Comparison of ENCODE assay signal across 1 cellular context in the genomic region with DNA sequence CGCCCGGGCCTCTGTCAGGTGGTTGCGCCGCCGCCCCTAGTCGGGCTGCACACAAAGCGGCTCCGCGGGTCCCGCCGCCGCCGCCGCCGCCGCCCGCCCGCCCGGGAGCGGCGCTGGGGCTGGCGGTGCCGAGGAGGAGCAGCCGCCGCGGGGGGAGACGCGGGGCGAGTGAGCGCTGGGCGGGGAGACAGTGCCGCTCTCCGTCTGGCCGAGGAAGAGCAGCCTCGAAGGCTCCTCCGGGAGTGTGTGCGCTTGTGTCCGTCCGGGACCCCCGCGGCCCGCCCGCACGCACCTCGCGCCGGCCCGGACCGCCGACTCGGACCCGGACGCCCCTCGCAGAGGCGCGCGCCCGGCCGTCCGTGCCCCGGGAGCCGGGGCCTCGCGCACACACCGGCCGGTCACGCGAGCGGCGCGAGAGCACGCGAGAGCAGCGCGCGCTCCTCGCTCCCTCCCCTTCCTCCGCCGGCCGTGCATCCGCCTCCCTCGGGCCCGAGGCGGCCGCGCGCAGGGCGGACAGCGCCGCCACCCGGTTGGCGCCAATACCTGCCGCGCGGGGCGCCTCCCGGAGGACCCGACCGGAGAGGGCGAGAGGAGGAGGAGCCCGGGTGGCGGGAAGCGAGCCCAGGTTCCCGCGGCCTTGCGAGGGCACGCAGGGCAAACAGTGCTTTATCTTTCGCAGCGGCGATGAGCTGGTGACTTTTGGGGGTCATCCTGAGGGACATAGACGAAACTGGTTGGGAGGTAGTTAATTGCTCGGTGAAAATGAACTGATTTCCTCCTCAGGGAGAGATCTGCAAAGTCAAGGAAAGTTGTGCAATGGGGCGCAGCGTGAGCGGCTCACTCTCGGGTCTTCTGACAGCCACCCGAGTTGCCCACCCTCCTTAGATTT.
TF ChIP-seq lines count a peak whose summit lies in the region.

A gene with protein sequence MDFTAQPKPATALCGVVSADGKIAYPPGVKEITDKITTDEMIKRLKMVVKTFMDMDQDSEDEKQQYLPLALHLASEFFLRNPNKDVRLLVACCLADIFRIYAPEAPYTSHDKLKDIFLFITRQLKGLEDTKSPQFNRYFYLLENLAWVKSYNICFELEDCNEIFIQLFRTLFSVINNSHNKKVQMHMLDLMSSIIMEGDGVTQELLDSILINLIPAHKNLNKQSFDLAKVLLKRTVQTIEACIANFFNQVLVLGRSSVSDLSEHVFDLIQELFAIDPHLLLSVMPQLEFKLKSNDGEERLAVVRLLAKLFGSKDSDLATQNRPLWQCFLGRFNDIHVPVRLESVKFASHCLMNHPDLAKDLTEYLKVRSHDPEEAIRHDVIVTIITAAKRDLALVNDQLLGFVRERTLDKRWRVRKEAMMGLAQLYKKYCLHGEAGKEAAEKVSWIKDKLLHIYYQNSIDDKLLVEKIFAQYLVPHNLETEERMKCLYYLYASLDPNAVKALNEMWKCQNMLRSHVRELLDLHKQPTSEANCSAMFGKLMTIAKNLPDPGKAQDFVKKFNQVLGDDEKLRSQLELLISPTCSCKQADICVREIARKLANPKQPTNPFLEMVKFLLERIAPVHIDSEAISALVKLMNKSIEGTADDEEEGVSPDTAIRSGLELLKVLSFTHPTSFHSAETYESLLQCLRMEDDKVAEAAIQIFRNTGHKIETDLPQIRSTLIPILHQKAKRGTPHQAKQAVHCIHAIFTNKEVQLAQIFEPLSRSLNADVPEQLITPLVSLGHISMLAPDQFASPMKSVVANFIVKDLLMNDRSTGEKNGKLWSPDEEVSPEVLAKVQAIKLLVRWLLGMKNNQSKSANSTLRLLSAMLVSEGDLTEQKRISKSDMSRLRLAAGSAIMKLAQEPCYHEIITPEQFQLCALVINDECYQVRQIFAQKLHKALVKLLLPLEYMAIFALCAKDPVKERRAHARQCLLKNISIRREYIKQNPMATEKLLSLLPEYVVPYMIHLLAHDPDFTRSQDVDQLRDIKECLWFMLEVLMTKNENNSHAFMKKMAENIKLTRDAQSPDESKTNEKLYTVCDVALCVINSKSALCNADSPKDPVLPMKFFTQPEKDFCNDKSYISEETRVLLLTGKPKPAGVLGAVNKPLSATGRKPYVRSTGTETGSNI (N-terminal part only) (minus strand): TSS at position 423 of the 889 bp plus-strand sequence. CDS start 1,334 bp downstream, outside the sequence.

TF ChIP-seq in K562, 482 proteins besides CTCF, POLR2A, EP300 and RAD21 (continued from another document and continues in another):
- TF ChIP-seq, protein P1, sequence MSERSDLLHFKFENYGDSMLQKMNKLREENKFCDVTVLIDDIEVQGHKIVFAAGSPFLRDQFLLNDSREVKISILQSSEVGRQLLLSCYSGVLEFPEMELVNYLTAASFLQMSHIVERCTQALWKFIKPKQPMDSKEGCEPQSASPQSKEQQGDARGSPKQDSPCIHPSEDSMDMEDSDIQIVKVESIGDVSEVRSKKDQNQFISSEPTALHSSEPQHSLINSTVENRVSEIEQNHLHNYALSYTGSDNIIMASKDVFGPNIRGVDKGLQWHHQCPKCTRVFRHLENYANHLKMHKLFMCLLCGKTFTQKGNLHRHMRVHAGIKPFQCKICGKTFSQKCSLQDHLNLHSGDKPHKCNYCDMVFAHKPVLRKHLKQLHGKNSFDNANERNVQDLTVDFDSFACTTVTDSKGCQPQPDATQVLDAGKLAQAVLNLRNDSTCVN (CRISPR knock-in tag; IDR thresholded peaks at IDR 0.05): 0 out of 2 replicates have a peak, but pooled peaks have one; percentile 17
- TF ChIP-seq, protein P2, sequence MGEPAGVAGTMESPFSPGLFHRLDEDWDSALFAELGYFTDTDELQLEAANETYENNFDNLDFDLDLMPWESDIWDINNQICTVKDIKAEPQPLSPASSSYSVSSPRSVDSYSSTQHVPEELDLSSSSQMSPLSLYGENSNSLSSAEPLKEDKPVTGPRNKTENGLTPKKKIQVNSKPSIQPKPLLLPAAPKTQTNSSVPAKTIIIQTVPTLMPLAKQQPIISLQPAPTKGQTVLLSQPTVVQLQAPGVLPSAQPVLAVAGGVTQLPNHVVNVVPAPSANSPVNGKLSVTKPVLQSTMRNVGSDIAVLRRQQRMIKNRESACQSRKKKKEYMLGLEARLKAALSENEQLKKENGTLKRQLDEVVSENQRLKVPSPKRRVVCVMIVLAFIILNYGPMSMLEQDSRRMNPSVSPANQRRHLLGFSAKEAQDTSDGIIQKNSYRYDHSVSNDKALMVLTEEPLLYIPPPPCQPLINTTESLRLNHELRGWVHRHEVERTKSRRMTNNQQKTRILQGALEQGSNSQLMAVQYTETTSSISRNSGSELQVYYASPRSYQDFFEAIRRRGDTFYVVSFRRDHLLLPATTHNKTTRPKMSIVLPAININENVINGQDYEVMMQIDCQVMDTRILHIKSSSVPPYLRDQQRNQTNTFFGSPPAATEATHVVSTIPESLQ (CRISPR knock-in tag; IDR thresholded peaks at IDR 0.05): peak; percentile 94
- TF ChIP-seq ATF7 (IDR thresholded peaks at IDR 0.05) (peak; percentile 69; the same call in 1 of the 2 replicates), RBM17 (IDR thresholded peaks at IDR 0.05; ENCODE audit: borderline replicate concordance, low read depth, low read length) (no peak), ZNF124 (CRISPR knock-in tag; IDR thresholded peaks at IDR 0.05) (no peak), IFI16 (CRISPR knock-in tag; IDR thresholded peaks at IDR 0.05) (no peak), ADNP (tag; IDR thresholded peaks at IDR 0.05) (0 out of 2 replicates have a peak, but pooled peaks have one; percentile 38), BRCA1 (IDR thresholded peaks at IDR 0.05) (no peak), BRCA1 (CRISPR knock-in tag; IDR thresholded peaks at IDR 0.05) (no peak), HNRNPH1 (optimal IDR thresholded peaks at IDR 0.05; ENCODE audit: low read depth, low read length) (no peak), NR4A1 (CRISPR knock-in tag; IDR thresholded peaks at IDR 0.05) (0 out of 2 replicates have a peak, but pooled peaks have one; percentile 59), NR4A1 (tag; IDR thresholded peaks at IDR 0.05) (no peak; the same call in 1 of the 2 replicates), NFE2L1 (tag; IDR thresholded peaks at IDR 0.05; ENCODE audit: borderline replicate concordance, low read depth) (no peak), ZNF699 (CRISPR knock-in tag; IDR thresholded peaks at IDR 0.05; ENCODE audit: insufficient replicate concordance) (no peak), ZNF146 (CRISPR knock-in tag; IDR thresholded peaks at IDR 0.05; ENCODE audit: unreplicated experiment) (no peak), SMAD3 (CRISPR knock-in tag; conservative IDR thresholded peaks at IDR 0.05) (0 out of 2 replicates have a peak, but pooled peaks have one; percentile 48), KLF6 (CRISPR knock-in tag; IDR thresholded peaks at IDR 0.05; ENCODE audit: borderline replicate concordance) (no peak), NUFIP1 (IDR thresholded peaks at IDR 0.05; ENCODE audit: partially characterized antibody) (no peak), SMC3 (conservative IDR thresholded peaks at IDR 0.05; ENCODE audit: insufficient read depth, low read depth, low read length) (peak; percentile 57), ZNF586 (CRISPR knock-in tag; conservative IDR thresholded peaks at IDR 0.05) (no peak), L3MBTL2 (IDR thresholded peaks at IDR 0.05) (peak; percentile 96), LARP7 (IDR thresholded peaks at IDR 0.05) (no peak)
- TF ChIP-seq, protein P3, sequence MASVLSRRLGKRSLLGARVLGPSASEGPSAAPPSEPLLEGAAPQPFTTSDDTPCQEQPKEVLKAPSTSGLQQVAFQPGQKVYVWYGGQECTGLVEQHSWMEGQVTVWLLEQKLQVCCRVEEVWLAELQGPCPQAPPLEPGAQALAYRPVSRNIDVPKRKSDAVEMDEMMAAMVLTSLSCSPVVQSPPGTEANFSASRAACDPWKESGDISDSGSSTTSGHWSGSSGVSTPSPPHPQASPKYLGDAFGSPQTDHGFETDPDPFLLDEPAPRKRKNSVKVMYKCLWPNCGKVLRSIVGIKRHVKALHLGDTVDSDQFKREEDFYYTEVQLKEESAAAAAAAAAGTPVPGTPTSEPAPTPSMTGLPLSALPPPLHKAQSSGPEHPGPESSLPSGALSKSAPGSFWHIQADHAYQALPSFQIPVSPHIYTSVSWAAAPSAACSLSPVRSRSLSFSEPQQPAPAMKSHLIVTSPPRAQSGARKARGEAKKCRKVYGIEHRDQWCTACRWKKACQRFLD (CRISPR knock-in tag; IDR thresholded peaks at IDR 0.05): peak; percentile 89
- TF ChIP-seq, protein P4, sequence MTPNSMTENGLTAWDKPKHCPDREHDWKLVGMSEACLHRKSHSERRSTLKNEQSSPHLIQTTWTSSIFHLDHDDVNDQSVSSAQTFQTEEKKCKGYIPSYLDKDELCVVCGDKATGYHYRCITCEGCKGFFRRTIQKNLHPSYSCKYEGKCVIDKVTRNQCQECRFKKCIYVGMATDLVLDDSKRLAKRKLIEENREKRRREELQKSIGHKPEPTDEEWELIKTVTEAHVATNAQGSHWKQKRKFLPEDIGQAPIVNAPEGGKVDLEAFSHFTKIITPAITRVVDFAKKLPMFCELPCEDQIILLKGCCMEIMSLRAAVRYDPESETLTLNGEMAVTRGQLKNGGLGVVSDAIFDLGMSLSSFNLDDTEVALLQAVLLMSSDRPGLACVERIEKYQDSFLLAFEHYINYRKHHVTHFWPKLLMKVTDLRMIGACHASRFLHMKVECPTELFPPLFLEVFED (CRISPR knock-in tag; conservative IDR thresholded peaks at IDR 0.05): 0 out of 2 replicates have a peak, but pooled peaks have one; percentile 17
- TF ChIP-seq, protein P5, sequence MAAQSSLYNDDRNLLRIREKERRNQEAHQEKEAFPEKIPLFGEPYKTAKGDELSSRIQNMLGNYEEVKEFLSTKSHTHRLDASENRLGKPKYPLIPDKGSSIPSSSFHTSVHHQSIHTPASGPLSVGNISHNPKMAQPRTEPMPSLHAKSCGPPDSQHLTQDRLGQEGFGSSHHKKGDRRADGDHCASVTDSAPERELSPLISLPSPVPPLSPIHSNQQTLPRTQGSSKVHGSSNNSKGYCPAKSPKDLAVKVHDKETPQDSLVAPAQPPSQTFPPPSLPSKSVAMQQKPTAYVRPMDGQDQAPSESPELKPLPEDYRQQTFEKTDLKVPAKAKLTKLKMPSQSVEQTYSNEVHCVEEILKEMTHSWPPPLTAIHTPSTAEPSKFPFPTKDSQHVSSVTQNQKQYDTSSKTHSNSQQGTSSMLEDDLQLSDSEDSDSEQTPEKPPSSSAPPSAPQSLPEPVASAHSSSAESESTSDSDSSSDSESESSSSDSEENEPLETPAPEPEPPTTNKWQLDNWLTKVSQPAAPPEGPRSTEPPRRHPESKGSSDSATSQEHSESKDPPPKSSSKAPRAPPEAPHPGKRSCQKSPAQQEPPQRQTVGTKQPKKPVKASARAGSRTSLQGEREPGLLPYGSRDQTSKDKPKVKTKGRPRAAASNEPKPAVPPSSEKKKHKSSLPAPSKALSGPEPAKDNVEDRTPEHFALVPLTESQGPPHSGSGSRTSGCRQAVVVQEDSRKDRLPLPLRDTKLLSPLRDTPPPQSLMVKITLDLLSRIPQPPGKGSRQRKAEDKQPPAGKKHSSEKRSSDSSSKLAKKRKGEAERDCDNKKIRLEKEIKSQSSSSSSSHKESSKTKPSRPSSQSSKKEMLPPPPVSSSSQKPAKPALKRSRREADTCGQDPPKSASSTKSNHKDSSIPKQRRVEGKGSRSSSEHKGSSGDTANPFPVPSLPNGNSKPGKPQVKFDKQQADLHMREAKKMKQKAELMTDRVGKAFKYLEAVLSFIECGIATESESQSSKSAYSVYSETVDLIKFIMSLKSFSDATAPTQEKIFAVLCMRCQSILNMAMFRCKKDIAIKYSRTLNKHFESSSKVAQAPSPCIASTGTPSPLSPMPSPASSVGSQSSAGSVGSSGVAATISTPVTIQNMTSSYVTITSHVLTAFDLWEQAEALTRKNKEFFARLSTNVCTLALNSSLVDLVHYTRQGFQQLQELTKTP (IDR thresholded peaks at IDR 0.05; ENCODE audit: low read depth in 1 of 2, partially characterized antibody in 2 of 2): no peak
- TF ChIP-seq, protein P6, sequence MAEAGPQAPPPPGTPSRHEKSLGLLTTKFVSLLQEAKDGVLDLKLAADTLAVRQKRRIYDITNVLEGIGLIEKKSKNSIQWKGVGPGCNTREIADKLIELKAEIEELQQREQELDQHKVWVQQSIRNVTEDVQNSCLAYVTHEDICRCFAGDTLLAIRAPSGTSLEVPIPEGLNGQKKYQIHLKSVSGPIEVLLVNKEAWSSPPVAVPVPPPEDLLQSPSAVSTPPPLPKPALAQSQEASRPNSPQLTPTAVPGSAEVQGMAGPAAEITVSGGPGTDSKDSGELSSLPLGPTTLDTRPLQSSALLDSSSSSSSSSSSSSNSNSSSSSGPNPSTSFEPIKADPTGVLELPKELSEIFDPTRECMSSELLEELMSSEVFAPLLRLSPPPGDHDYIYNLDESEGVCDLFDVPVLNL (CRISPR knock-in tag; IDR thresholded peaks at IDR 0.05; ENCODE audit: low read depth): peak; percentile 84
- TF ChIP-seq, protein P7, sequence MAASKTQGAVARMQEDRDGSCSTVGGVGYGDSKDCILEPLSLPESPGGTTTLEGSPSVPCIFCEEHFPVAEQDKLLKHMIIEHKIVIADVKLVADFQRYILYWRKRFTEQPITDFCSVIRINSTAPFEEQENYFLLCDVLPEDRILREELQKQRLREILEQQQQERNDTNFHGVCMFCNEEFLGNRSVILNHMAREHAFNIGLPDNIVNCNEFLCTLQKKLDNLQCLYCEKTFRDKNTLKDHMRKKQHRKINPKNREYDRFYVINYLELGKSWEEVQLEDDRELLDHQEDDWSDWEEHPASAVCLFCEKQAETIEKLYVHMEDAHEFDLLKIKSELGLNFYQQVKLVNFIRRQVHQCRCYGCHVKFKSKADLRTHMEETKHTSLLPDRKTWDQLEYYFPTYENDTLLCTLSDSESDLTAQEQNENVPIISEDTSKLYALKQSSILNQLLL (CRISPR knock-in tag; IDR thresholded peaks at IDR 0.05; ENCODE audit: borderline replicate concordance): no peak
- TF ChIP-seq, protein P8, sequence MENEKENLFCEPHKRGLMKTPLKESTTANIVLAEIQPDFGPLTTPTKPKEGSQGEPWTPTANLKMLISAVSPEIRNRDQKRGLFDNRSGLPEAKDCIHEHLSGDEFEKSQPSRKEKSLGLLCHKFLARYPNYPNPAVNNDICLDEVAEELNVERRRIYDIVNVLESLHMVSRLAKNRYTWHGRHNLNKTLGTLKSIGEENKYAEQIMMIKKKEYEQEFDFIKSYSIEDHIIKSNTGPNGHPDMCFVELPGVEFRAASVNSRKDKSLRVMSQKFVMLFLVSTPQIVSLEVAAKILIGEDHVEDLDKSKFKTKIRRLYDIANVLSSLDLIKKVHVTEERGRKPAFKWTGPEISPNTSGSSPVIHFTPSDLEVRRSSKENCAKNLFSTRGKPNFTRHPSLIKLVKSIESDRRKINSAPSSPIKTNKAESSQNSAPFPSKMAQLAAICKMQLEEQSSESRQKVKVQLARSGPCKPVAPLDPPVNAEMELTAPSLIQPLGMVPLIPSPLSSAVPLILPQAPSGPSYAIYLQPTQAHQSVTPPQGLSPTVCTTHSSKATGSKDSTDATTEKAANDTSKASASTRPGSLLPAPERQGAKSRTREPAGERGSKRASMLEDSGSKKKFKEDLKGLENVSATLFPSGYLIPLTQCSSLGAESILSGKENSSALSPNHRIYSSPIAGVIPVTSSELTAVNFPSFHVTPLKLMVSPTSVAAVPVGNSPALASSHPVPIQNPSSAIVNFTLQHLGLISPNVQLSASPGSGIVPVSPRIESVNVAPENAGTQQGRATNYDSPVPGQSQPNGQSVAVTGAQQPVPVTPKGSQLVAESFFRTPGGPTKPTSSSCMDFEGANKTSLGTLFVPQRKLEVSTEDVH (IDR thresholded peaks at IDR 0.05; ENCODE audit: low read depth, partially characterized antibody): peak; percentile 99
